1 cellular context compared by ENCODE assay signal in genomic region chr7:27122075-27122910, GRCh38.
TF ChIP-seq lines count a peak whose summit lies in the region.

No MANE protein-coding gene starts in this region.

TF ChIP-seq in neural cell, 6 proteins besides CTCF, POLR2A, EP300 and RAD21 (continued from another document):
- TF ChIP-seq REST (IDR thresholded peaks at IDR 0.05; ENCODE audit: borderline replicate concordance), result no peak
